14 cellular contexts compared by ENCODE assay signal in genomic region chr3:119595639-119596329, GRCh38. TPM values are rescaled to one million over a fixed set of nuclear protein-coding genes. Genes with fewer than 3 reads are reported as not detected.
DNase-seq lines count a peak whose midpoint lies in the region; ATAC-seq and TF ChIP-seq lines count a peak whose summit lies in the region.
"Had no signal": no experiment of that assay in that cellular context is flagged by ENCODE, and none has a peak within 500 bp of the region (broad histone marks: within the 10 kb centered on the region; RNA-seq: fewer than 3 reads in every experiment).

No MANE protein-coding gene starts in this region.

- H3K9me3 ChIP-seq in SK-N-SH (no peaks in the 10 kb centered on the region), upper lobe of left lung (no peaks in the 10 kb centered on the region)

- intact Hi-C loops in dorsolateral prefrontal cortex (cut with DNase I): no loop called here

- 0 out of 2 replicates have a peak overlapping the region, but pooled peaks have one; percentile 40 for H3K4me2 ChIP-seq in SK-N-SH
- H3K4me2 ChIP-seq: smooth muscle cell had no signal

- no peaks in the 10 kb centered on the region for H3F3A ChIP-seq in SK-N-SH (replicated peaks; ENCODE audit: insufficient read depth)

- no peak overlapping the region for H3K27ac ChIP-seq in SK-N-SH (ENCODE audit: low read depth in 2 of 2, low read length in 1 of 2)
- peak overlapping the region in 21 of 59 donors; percentile 5 to 72 (median 41) for H3K27ac ChIP-seq in dorsolateral prefrontal cortex
- peak overlapping the region; percentile 71 to 85 (median 80) for H3K27ac ChIP-seq in upper lobe of left lung
- H3K27ac ChIP-seq: cardiac muscle cell, RWPE1 had no signal

- TF ChIP-seq EP300 in SK-N-SH (IDR thresholded peaks at IDR 0.05; ENCODE audit: borderline replicate concordance in 1 of 2, low read depth in 1 of 2, low read length in 1 of 2): no peak
- no peak for TF ChIP-seq EP300 in upper lobe of left lung (IDR thresholded peaks at IDR 0.05)

- WGBS in SK-N-SH (ENCODE audit: low lambda C conversion rate): 87% methylated on average over 7 of the region's 7 CpGs
- 80 to 87% methylated on average over 7 of the region's 7 CpGs for WGBS in upper lobe of left lung, 2 donors

- no peak for TF ChIP-seq RAD21 in SK-N-SH (IDR thresholded peaks at IDR 0.05; ENCODE audit: low read length)

- no peaks in the 10 kb centered on the region for H3K9me2 ChIP-seq in SK-N-SH

- H3K9me3 Mint-ChIP-seq in memory B cell: no peaks in the 10 kb centered on the region

- H3K4me1 ChIP-seq in SK-N-SH (ENCODE audit: control insufficient read depth in 1 of 2, insufficient read depth in 2 of 2, low read depth in 1 of 2, low read length in 1 of 2) (peaks cover 0 to 20% of the 10 kb centered on the region in 2 experiments; a peak in 1 of 4 replicates), upper lobe of left lung (peaks cover 25 to 37% (median 27%) of the 10 kb centered on the region in 4 donors)

- TF ChIP-seq POLR2A in upper lobe of left lung (IDR thresholded peaks at IDR 0.05): no peak

- H3K27ac Mint-ChIP-seq in memory B cell: peak overlapping the region; percentile 11

- DNase-seq in SK-N-SH (no peak), dorsolateral prefrontal cortex (no peak), memory B cell (ENCODE audit: low spot score in 2 of 2) (no peak), upper lobe of left lung (no peak), mucosa of gallbladder (ENCODE audit: low spot score) (no peak)
- no peak for DNase-seq in stimulated activated CD4-positive, alpha-beta T cell treated with anti-CD3 and anti-CD28 coated beads, Interleukin-2, amount 100 ng/mL, for 48 hours
- no peak for DNase-seq in activated CD4-positive, alpha-beta T cell treated with anti-CD3 and anti-CD28 coated beads, Interleukin-2, amount 50 U/mL, for 1 hour
- DNase-seq: ACHN; activated T-cell treated with anti-CD3 and anti-CD28 coated beads, Interleukin-2, amount 50 U/mL, for 48 hours; NCI-H2107 had no signal

- no peak overlapping the region for H3K9ac ChIP-seq in SK-N-SH

- no peaks in the 10 kb centered on the region for H3K79me2 ChIP-seq in SK-N-SH (ENCODE audit: insufficient read depth)

- peaks cover 25% of the 10 kb centered on the region for H3K4me1 Mint-ChIP-seq in memory B cell

- no peak; the same call in 2 of the 3 replicates for ATAC-seq in SK-N-SH treated with all-trans-retinoic acid at 6 μM for 48 hours
- no peak for ATAC-seq in memory B cell (ENCODE audit: low read depth)
- ATAC-seq in upper lobe of left lung (ENCODE audit: low FRiP score in 2 of 2): peak in 1 of 2 donors; percentile 5

- TF ChIP-seq CTCF in SK-N-SH (IDR thresholded peaks at IDR 0.05) (no peak), dorsolateral prefrontal cortex (IDR thresholded peaks at IDR 0.05 in 54 of 56, conservative IDR thresholded peaks at IDR 0.05 in 2 of 56; ENCODE audit: low read depth in 1 of 56, partially characterized antibody in 56 of 56) (no peak), upper lobe of left lung (IDR thresholded peaks at IDR 0.05) (no peak)

- H3K4me3 ChIP-seq in SK-N-SH (ENCODE audit: low read depth in 2 of 2, low read length in 1 of 2): no peak overlapping the region
- H3K4me3 ChIP-seq in dorsolateral prefrontal cortex: peak overlapping the region; percentile 10 to 67 (median 44)
- peak overlapping the region in 2 of 4 donors; percentile 0 to 26 for H3K4me3 ChIP-seq in upper lobe of left lung
- H3K4me3 ChIP-seq: cardiac muscle cell, smooth muscle cell had no signal

- H3K27me3 Mint-ChIP-seq in memory B cell: no peaks in the 10 kb centered on the region

- CTCF ChIA-PET in SK-N-SH (lab: Yijun Ruan, JAX): interaction anchor here (1.1 to 1.8 kb wide), 2 partner anchors 10 to 85 kb away, joined by 3 to 4 read pairs; no protein-coding TSS in a partner anchor

- POLR2A ChIA-PET in SK-N-SH (lab: Yijun Ruan, JAX): no interaction called here

- peak overlapping the region; percentile 5; the same call in 1 of the 2 replicates for H2AFZ ChIP-seq in SK-N-SH (ENCODE audit: low read depth)

- peak overlapping the region; percentile 43 for H3K4me3 Mint-ChIP-seq in memory B cell

- H3K36me3 Mint-ChIP-seq in memory B cell: no peaks in the 10 kb centered on the region

- no peaks in the 10 kb centered on the region for H4K20me1 ChIP-seq in SK-N-SH (ENCODE audit: insufficient read depth)

- H3K27me3 ChIP-seq in SK-N-SH (ENCODE audit: insufficient read depth): no peaks in the 10 kb centered on the region
- peaks cover 0 to 5% (median 0%) of the 10 kb centered on the region in 45 donors for H3K27me3 ChIP-seq in dorsolateral prefrontal cortex
- no peaks in the 10 kb centered on the region for H3K27me3 ChIP-seq in upper lobe of left lung
- H3K27me3 ChIP-seq: cardiac muscle cell had no signal

- H3K36me3 ChIP-seq in SK-N-SH (replicated peaks in 1 of 2; ENCODE audit: control insufficient read depth in 1 of 2, insufficient read depth in 2 of 2, low read length in 1 of 2) (no peaks in the 10 kb centered on the region), upper lobe of left lung (no peaks in the 10 kb centered on the region)
- H3K36me3 ChIP-seq: cardiac muscle cell had no signal

TF ChIP-seq in SK-N-SH, 30 proteins besides CTCF, POLR2A, EP300 and RAD21 (continues in another document):
- TF ChIP-seq TCF12 (IDR thresholded peaks at IDR 0.05): no peak
- no peak for TF ChIP-seq USF1 (IDR thresholded peaks at IDR 0.05; ENCODE audit: borderline replicate concordance, low read depth)
- TF ChIP-seq IRF3 (IDR thresholded peaks at IDR 0.05; ENCODE audit: low read depth, low read length): no peak
- TF ChIP-seq FOSL2 (IDR thresholded peaks at IDR 0.05; ENCODE audit: borderline replicate concordance, low read depth): no peak
- no peak for TF ChIP-seq RFX5 (IDR thresholded peaks at IDR 0.05; ENCODE audit: low read length)

TF ChIP-seq in SK-N-SH treated with all-trans-retinoic acid at 6 μM for 48 hours, 23 proteins besides CTCF, POLR2A, EP300 and RAD21 (continues in another document):
- no peak for TF ChIP-seq TCF4 (CRISPR knock-in tag; IDR thresholded peaks at IDR 0.05; ENCODE audit: borderline replicate concordance)
- no peak for TF ChIP-seq ZFP3 (CRISPR knock-in tag; IDR thresholded peaks at IDR 0.05)
- TF ChIP-seq PATZ1 (CRISPR knock-in tag; IDR thresholded peaks at IDR 0.05; ENCODE audit: borderline replicate concordance): no peak
- TF ChIP-seq GLIS3 (CRISPR knock-in tag; IDR thresholded peaks at IDR 0.05): no peak
- TF ChIP-seq ESRRG (CRISPR knock-in tag; IDR thresholded peaks at IDR 0.05): no peak
- TF ChIP-seq OSR1 (CRISPR knock-in tag; IDR thresholded peaks at IDR 0.05): no peak
- TF ChIP-seq CSDC2 (CRISPR knock-in tag; IDR thresholded peaks at IDR 0.05): no peak
- TF ChIP-seq BACH2 (CRISPR knock-in tag; IDR thresholded peaks at IDR 0.05; ENCODE audit: borderline replicate concordance): no peak
- no peak for TF ChIP-seq CREB5 (CRISPR knock-in tag; IDR thresholded peaks at IDR 0.05; ENCODE audit: low read depth)
- no peak for TF ChIP-seq ZNF8 (CRISPR knock-in tag; IDR thresholded peaks at IDR 0.05)

RNA-seq across cellular contexts. Expression of gene PLA1A, which starts 1.9 kb away (rescaled TPM):
- 0.08 TPM in 1 of 2 replicates, not detected in the other for polyA plus RNA-seq in SK-N-SH (2012; rRNA removed)
- polyA plus RNA-seq in SK-N-SH (2012; cell fraction: cytosol; rRNA removed): 0.09 TPM in 1 of 2 replicates, not detected in the other
- polyA plus RNA-seq in SK-N-SH (2012; cell fraction: nucleus; rRNA removed): 0.06 TPM in 1 of 2 replicates, not detected in the other
- total RNA-seq in dorsolateral prefrontal cortex (10 to 100 TPM in 13 of 120 experiments, 1 to 10 TPM in 104, under 1 TPM in 3; 0.46 to 17.2 (median 4.3) TPM), upper lobe of left lung (10 to 100 TPM in 4 of 6 donors, 1 to 10 TPM in 2; 1.0 to 27.8 (median 14.6) TPM), mucosa of gallbladder (1.6 TPM)
- total RNA-seq: cardiac muscle cell, smooth muscle cell had no signal
- polyA plus RNA-seq: smooth muscle cell had no signal

RNA-seq across cellular contexts. Expression of gene ADPRH, which starts 16.5 kb away (rescaled TPM):
- polyA plus RNA-seq in SK-N-SH (2012; rRNA removed): 0.08 TPM in 1 of 2 replicates, not detected in the other
- polyA plus RNA-seq in SK-N-SH (2012; cell fraction: cytosol; rRNA removed): 0.03 TPM in 2 replicates
- polyA plus RNA-seq in SK-N-SH (2012; cell fraction: nucleus; rRNA removed): not detected in 2 replicates
- total RNA-seq in dorsolateral prefrontal cortex: 1 to 10 TPM; 1.0 to 6.1 (median 2.8) TPM
- 10 to 100 TPM; 18.9 to 33.8 (median 25.1) TPM for total RNA-seq in upper lobe of left lung
- 9.5 TPM for total RNA-seq in mucosa of gallbladder

RNA-seq across cellular contexts. Expression of gene CD80, which starts 36.4 kb away (rescaled TPM):
- not detected in 2 replicates for polyA plus RNA-seq in SK-N-SH (2012; rRNA removed)
- polyA plus RNA-seq in SK-N-SH (2012; cell fraction: cytosol; rRNA removed): 0.01 and 0.08 TPM in 2 replicates
- 0.02 TPM in 1 of 2 replicates, not detected in the other for polyA plus RNA-seq in SK-N-SH (2012; cell fraction: nucleus; rRNA removed)
- total RNA-seq in dorsolateral prefrontal cortex (1 to 10 TPM in 3 of 120 experiments, under 1 TPM in 30, not detected in 87; 0.16 to 1.7 (median 0.46) TPM), upper lobe of left lung (10 to 100 TPM in 2 of 6 donors, 1 to 10 TPM in 4; 5.8 to 26.4 (median 8.7) TPM), mucosa of gallbladder (0.46 TPM)
- total RNA-seq: smooth muscle cell had no signal
- polyA plus RNA-seq: cardiac muscle cell, smooth muscle cell had no signal

Comparison
In these comparisons a context has a peak if more than half of its experiments do, and no peak if none do; other contexts are left out.
1. H3K27ac ChIP-seq: peak in upper lobe of left lung (4 of 4); none in SK-N-SH (0 of 2).
2. H3K4me3 ChIP-seq: peak in dorsolateral prefrontal cortex (59 of 59); none in SK-N-SH (0 of 2).